9 cellular contexts compared by ENCODE assay signal in the genomic region with DNA sequence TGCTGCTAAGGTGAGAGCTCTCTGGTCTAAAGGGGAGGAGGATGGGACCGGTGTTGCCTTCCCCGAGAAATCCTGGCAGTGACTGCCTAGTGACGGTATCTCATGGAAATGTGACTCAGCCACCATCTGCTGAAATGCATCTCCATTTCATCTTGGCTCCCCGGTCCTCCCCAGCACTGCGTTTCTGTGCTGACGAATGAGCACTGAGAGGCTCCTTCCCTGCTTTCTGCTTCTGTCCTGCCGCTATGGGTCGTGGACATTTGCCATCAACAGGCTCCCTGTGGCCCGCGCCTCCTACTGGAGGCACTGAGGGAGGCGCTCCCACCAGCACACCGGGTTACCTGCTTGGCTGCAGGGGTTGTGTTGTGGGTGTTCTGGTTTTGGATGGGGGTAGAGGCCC. TPM values are rescaled to one million over a fixed set of nuclear protein-coding genes. Genes with fewer than 3 reads are reported as not detected.
A peak's percentile ranks its signal among the peaks of the same experiment; 100 is the strongest.
DNase-seq lines count a peak whose midpoint lies in the region; ATAC-seq and TF ChIP-seq lines count a peak whose summit lies in the region.
"Had no signal": no experiment of that assay in that cellular context is flagged by ENCODE, and none has a peak within 500 bp of the region (broad histone marks: within the 10 kb centered on the region; RNA-seq: fewer than 3 reads in every experiment).

No MANE protein-coding gene starts in this region.

- no peak for ATAC-seq in GM21619 (IDR thresholded peaks at IDR 0.05; ENCODE audit: unreplicated experiment)
- ATAC-seq in GM19035 (IDR thresholded peaks at IDR 0.05; ENCODE audit: unreplicated experiment) = no peak

- in situ Hi-C loops in G401 (cut with HindIII; ENCODE audit: low sequenced_read_pairs) = no loop called here

- DNase-seq in G401 (ENCODE audit: low spot score) (peak; percentile 95), NCI-H446 treated with DMSO at 0.1 percent for 48 hours (lab: John Stamatoyannopoulos, UW) (peak; percentile 9), fibroblast of mammary gland (ENCODE audit: low read depth) (peak; percentile 74), retinal pigment epithelial cell (ENCODE audit: low read depth) (no peak)
- DNase-seq in effector CD8-positive, alpha-beta T cell (lab: John Stamatoyannopoulos, UW) = no peak
- DNase-seq: activated T-cell treated with anti-CD3 and anti-CD28 coated beads for 4 hours, NCI-H748 treated with DMSO at 0.1 percent for 48 hours had no signal

- peak; percentile 27 for TF ChIP-seq CTCF in fibroblast of mammary gland (conservative IDR thresholded peaks at IDR 0.05; ENCODE audit: control insufficient read depth, insufficient read depth, low read depth, low read length)
- TF ChIP-seq CTCF in retinal pigment epithelial cell (conservative IDR thresholded peaks at IDR 0.05; ENCODE audit: low read depth, low read length) = peak; percentile 29

- H3K4me3 ChIP-seq in fibroblast of mammary gland (ENCODE audit: control insufficient read depth, low read depth, low read length) (no peak overlapping the region), retinal pigment epithelial cell (ENCODE audit: low read length) (no peak overlapping the region)

RNA-seq across cellular contexts. Expression of a gene that starts 13.5 kb away (rescaled TPM):
- total RNA-seq in G401 (2014; rRNA removed; shearing (Covaris generic)) = 147 and 148 TPM in 2 replicates

RNA-seq across cellular contexts. Expression of a gene that starts 41.7 kb away (rescaled TPM):
- not detected in 2 replicates for total RNA-seq in G401 (2014; rRNA removed; shearing (Covaris generic))

Comparison
In these comparisons a context has a peak if more than half of its experiments do, and no peak if none do; other contexts are left out.
1. DNase-seq: peak in G401 (single experiment), NCI-H446 treated with DMSO at 0.1 percent for 48 hours (single experiment) and fibroblast of mammary gland (single experiment); none in retinal pigment epithelial cell (single experiment) and effector CD8-positive, alpha-beta T cell (single experiment).